ENCODE assay signal across 21 cellular contexts in genomic region chr3:146895026-146895749, GRCh38.
DNase-seq lines count a peak whose midpoint lies in the region; ATAC-seq, FAIRE-seq and TF ChIP-seq lines count a peak whose summit lies in the region.
"Had no signal": no experiment of that assay in that cellular context is flagged by ENCODE, and none has a peak within 500 bp of the region (broad histone marks: within the 10 kb centered on the region; RNA-seq: fewer than 3 reads in every experiment).

No MANE protein-coding gene starts in this region.

- no peaks in the 10 kb centered on the region for H3K36me3 Mint-ChIP-seq in astrocyte (ENCODE audit: low read depth, unreplicated experiment)
- no peaks in the 10 kb centered on the region for H3K36me3 Mint-ChIP-seq in CD4-positive, alpha-beta T cell (ENCODE audit: low read depth)

- CTCF ChIA-PET in AG04449 (lab: Yijun Ruan, JAX) = interaction anchor here (1.1 to 1.7 kb wide), 2 partner anchors 9 to 10 kb away, joined by 4 read pairs; no protein-coding TSS in a partner anchor
- CTCF ChIA-PET in CD4-positive, alpha-beta T cell (lab: Charles Lee) = no interaction called here

- H3K27me3 Mint-ChIP-seq in astrocyte (ENCODE audit: low read depth, unreplicated experiment) = no peaks in the 10 kb centered on the region
- no peaks in the 10 kb centered on the region for H3K27me3 Mint-ChIP-seq in CD4-positive, alpha-beta T cell
- H3K27me3 Mint-ChIP-seq: stimulated activated naive CD8-positive, alpha-beta T cell treated with anti-CD3 and anti-CD28 coated beads, Interleukin-15, Interleukin-2, amounts not matched to agents 100 ng/mL and 50 ng/mL, for 24 hours had no signal

- no peaks in the 10 kb centered on the region for H3K79me2 ChIP-seq in astrocyte (ENCODE audit: insufficient read depth, low read length)

- H3K4me1 Mint-ChIP-seq in astrocyte (ENCODE audit: low read depth, unreplicated experiment) = peaks cover 2% of the 10 kb centered on the region
- no peaks in the 10 kb centered on the region for H3K4me1 Mint-ChIP-seq in CD4-positive, alpha-beta T cell (ENCODE audit: low read depth)

- no peaks in the 10 kb centered on the region for H3K9me3 Mint-ChIP-seq in astrocyte (ENCODE audit: unreplicated experiment)
- H3K9me3 Mint-ChIP-seq in CD4-positive, alpha-beta T cell = peaks cover 4% of the 10 kb centered on the region

- FAIRE-seq in astrocyte (lab: Jason Lieb, UNC) = peak; percentile 65

- H3K4me2 ChIP-seq in astrocyte (ENCODE audit: low read length) = peak overlapping the region; percentile 4

- H3K4me3 ChIP-seq in AG04449 (ENCODE audit: low read depth, low read length) (no peak overlapping the region), astrocyte (ENCODE audit: insufficient read depth, low read depth, low read length) (no peak overlapping the region)
- H3K4me3 ChIP-seq: prostate gland, uterus had no signal

- no peak overlapping the region for H3K9ac ChIP-seq in astrocyte (ENCODE audit: low read length)

- H3K27ac Mint-ChIP-seq in astrocyte (ENCODE audit: unreplicated experiment) = no peak overlapping the region
- H3K27ac Mint-ChIP-seq in CD4-positive, alpha-beta T cell = no peak overlapping the region
- H3K27ac Mint-ChIP-seq: stimulated activated naive CD8-positive, alpha-beta T cell treated with anti-CD3 and anti-CD28 coated beads, Interleukin-15, Interleukin-2, amounts not matched to agents 100 ng/mL and 50 ng/mL, for 24 hours had no signal

- H3K9me3 ChIP-seq in astrocyte (ENCODE audit: insufficient read depth, low read depth, low read length) = no peaks in the 10 kb centered on the region
- no peaks in the 10 kb centered on the region for H3K9me3 ChIP-seq in CD4-positive, alpha-beta T cell (ENCODE audit: control insufficient read depth, low read length)
- H3K9me3 ChIP-seq: prostate gland, uterus had no signal

- H3K27ac ChIP-seq in astrocyte (ENCODE audit: low read depth, low read length) = peak overlapping the region; percentile 28
- no peak overlapping the region for H3K27ac ChIP-seq in CD4-positive, alpha-beta T cell (ENCODE audit: low read depth, low read length)
- H3K27ac ChIP-seq: prostate gland, uterus had no signal

- POLR2A ChIA-PET in AG04449 (lab: Yijun Ruan, JAX) = no interaction called here
- POLR2A ChIA-PET in CD4-positive, alpha-beta T cell (lab: Charles Lee) = no interaction called here

- no peaks in the 10 kb centered on the region for H3K27me3 ChIP-seq in astrocyte (ENCODE audit: insufficient read depth, low read length)
- H3K27me3 ChIP-seq in CD4-positive, alpha-beta T cell (ENCODE audit: control insufficient read depth, insufficient read depth, low read length) = no peaks in the 10 kb centered on the region
- H3K27me3 ChIP-seq: uterus had no signal

- H3K36me3 ChIP-seq in astrocyte (ENCODE audit: insufficient read depth, low read length) = no peaks in the 10 kb centered on the region
- H3K36me3 ChIP-seq: prostate gland, uterus had no signal

- intact Hi-C loops in CD4-positive, alpha-beta T cell (cut with DNase I, micrococcal nuclease) = no loop called here

- no peaks in the 10 kb centered on the region for H4K20me1 ChIP-seq in astrocyte (ENCODE audit: insufficient read depth, low read length)

- peak; percentile 82 for DNase-seq in AG04449 (ENCODE audit: low read depth, low spot score)
- DNase-seq in GM04504 (ENCODE audit: low read depth) = peak; percentile 75
- peak; percentile 57 for DNase-seq in astrocyte (ENCODE audit: low read depth)
- DNase-seq in fibroblast of the conjunctiva (ENCODE audit: low read depth) = peak; percentile 27
- no peak for DNase-seq in stimulated activated CD8-positive, alpha-beta memory T cell treated with anti-CD3 and anti-CD28 coated beads, Interleukin-4, amount 100 ng/mL, for 48 hours
- no peak for DNase-seq in NCI-H1930 (lab: John Stamatoyannopoulos, UW)
- DNase-seq in CD4-positive, alpha-beta T cell = no peak
- DNase-seq: ACHN; activated CD4-positive, alpha-beta T cell treated with anti-CD3 and anti-CD28 coated beads for 1 hour; activated CD8-positive, alpha-beta memory T cell treated with anti-CD3 and anti-CD28 coated beads, Interleukin-2, amount 50 U/mL, for 48 hours; activated naive CD4-positive, alpha-beta T cell; Calu3; effector CD8-positive, alpha-beta T cell; MM.1S; NCI-H187 treated with DMSO at 0.1 percent for 48 hours; NCI-H524; T-helper 9 cell; uterus had no signal

- no peak for TF ChIP-seq CTCF in AG04449 (IDR thresholded peaks at IDR 0.05; ENCODE audit: insufficient read depth, low read length, missing control alignments)
- no peak for TF ChIP-seq CTCF in astrocyte (IDR thresholded peaks at IDR 0.05; ENCODE audit: insufficient read depth, low read depth, low read length)
- TF ChIP-seq CTCF in CD4-positive, alpha-beta T cell (IDR thresholded peaks at IDR 0.05) = no peak

- H2AFZ ChIP-seq in astrocyte (ENCODE audit: low read depth, low read length) = no peak overlapping the region

- H3K4me1 ChIP-seq in astrocyte (ENCODE audit: insufficient read depth, low read length) = no peaks in the 10 kb centered on the region
- H3K4me1 ChIP-seq: prostate gland, uterus had no signal

- no peak for ATAC-seq in GM21526 (IDR thresholded peaks at IDR 0.05; ENCODE audit: low FRiP score, unreplicated experiment)
- no peak for ATAC-seq in CD4-positive, alpha-beta T cell (ENCODE audit: poor library complexity)

- H3K4me3 Mint-ChIP-seq in astrocyte (ENCODE audit: unreplicated experiment) = no peak overlapping the region
- no peak overlapping the region for H3K4me3 Mint-ChIP-seq in CD4-positive, alpha-beta T cell
- H3K4me3 Mint-ChIP-seq: stimulated activated naive CD8-positive, alpha-beta T cell treated with anti-CD3 and anti-CD28 coated beads, Interleukin-15, Interleukin-2, amounts not matched to agents 100 ng/mL and 50 ng/mL, for 24 hours had no signal

Comparison
In these comparisons a context has a peak if more than half of its experiments do, and no peak if none do; other contexts are left out.
1. DNase-seq: peak in AG04449 (single experiment), GM04504 (single experiment), astrocyte (single experiment) and fibroblast of the conjunctiva (single experiment); none in stimulated activated CD8-positive, alpha-beta memory T cell treated with anti-CD3 and anti-CD28 coated beads, Interleukin-4, amount 100 ng/mL, for 48 hours (single experiment), NCI-H1930 (0 of 2) and CD4-positive, alpha-beta T cell (0 of 10).